ENCODE assay signal across 10 cellular contexts in genomic region chr14:103540816-103541493, GRCh38. TPM values are rescaled to one million over a fixed set of nuclear protein-coding genes. Genes with fewer than 3 reads are reported as not detected.
A peak's percentile ranks its signal among the peaks of the same experiment; 100 is the strongest.
DNase-seq lines count a peak whose midpoint lies in the region; ATAC-seq and TF ChIP-seq lines count a peak whose summit lies in the region.
"Had no signal": no experiment of that assay in that cellular context is flagged by ENCODE, and none has a peak within 500 bp of the region (broad histone marks: within the 10 kb centered on the region; RNA-seq: fewer than 3 reads in every experiment).

No MANE protein-coding gene starts in this region.

- ATAC-seq in memory B cell (ENCODE audit: low read depth), result peak; percentile 41
- ATAC-seq in stimulated activated naive CD8-positive, alpha-beta T cell treated with anti-CD3 and anti-CD28 coated beads, Interleukin-15, amount 100 ng/mL, for 72 hours, result no peak
- ATAC-seq: activated CD4-positive, CD25-positive, alpha-beta regulatory T cell treated with anti-CD3 and anti-CD28 coated beads, Interleukin-2, amount 50 U/mL, for 24 hours had no signal

- peaks cover 8% of the 10 kb centered on the region for H3K27me3 Mint-ChIP-seq in memory B cell
- H3K27me3 Mint-ChIP-seq in stimulated activated naive CD8-positive, alpha-beta T cell treated with anti-CD3 and anti-CD28 coated beads, Interleukin-15, amount 100 ng/mL, for 72 hours, result peaks cover 17% of the 10 kb centered on the region
- no peaks in the 10 kb centered on the region for H3K27me3 Mint-ChIP-seq in activated CD4-positive, alpha-beta T cell treated with anti-CD3 and anti-CD28 coated beads, Interleukin-2, amount 10 ng/mL, durations not matched to agents 7 days and 5 days

- no peak for DNase-seq in NT2/D1 (ENCODE audit: low read depth, low spot score)
- no peak for DNase-seq in colonic mucosa
- DNase-seq in memory B cell (ENCODE audit: low spot score in 2 of 2), result no peak
- peak in 4 of 49 donors; percentile 32 to 54 (median 37) for DNase-seq in substantia nigra (lab: John Stamatoyannopoulos, UW)
- no peak for DNase-seq in DMS53 treated with DMSO at 0.1 percent for 48 hours (lab: John Stamatoyannopoulos, UW; ENCODE audit: unreplicated experiment)
- DNase-seq in stimulated activated naive CD8-positive, alpha-beta T cell treated with anti-CD3 and anti-CD28 coated beads, Interleukin-15, amount 100 ng/mL, for 72 hours, result no peak
- DNase-seq in activated CD4-positive, alpha-beta T cell treated with anti-CD3 and anti-CD28 coated beads, Interleukin-2, amount 10 ng/mL, durations not matched to agents 7 days and 5 days, result no peak
- no peak for DNase-seq in COR-L47 (lab: John Stamatoyannopoulos, UW)
- DNase-seq: activated naive CD4-positive, alpha-beta T cell had no signal

- TF ChIP-seq CTCF in colonic mucosa (IDR thresholded peaks at IDR 0.05), result no peak

- peaks cover 3% of the 10 kb centered on the region for H3K4me1 Mint-ChIP-seq in memory B cell
- H3K4me1 Mint-ChIP-seq in stimulated activated naive CD8-positive, alpha-beta T cell treated with anti-CD3 and anti-CD28 coated beads, Interleukin-15, amount 100 ng/mL, for 72 hours, result no peaks in the 10 kb centered on the region
- no peaks in the 10 kb centered on the region for H3K4me1 Mint-ChIP-seq in activated CD4-positive, alpha-beta T cell treated with anti-CD3 and anti-CD28 coated beads, Interleukin-2, amount 10 ng/mL, durations not matched to agents 7 days and 5 days

- H3K4me3 ChIP-seq in NT2/D1 (ENCODE audit: insufficient read length, low read depth) (no peak overlapping the region), colonic mucosa (no peak overlapping the region)

- H3K9ac ChIP-seq in NT2/D1 (ENCODE audit: insufficient read length, low read depth) (peak overlapping the region; percentile 88), colonic mucosa (ENCODE audit: low read depth in 2 of 2, low read length in 2 of 2) (peak overlapping the region; percentile 8 to 48)

- H3K4me1 ChIP-seq in NT2/D1 (ENCODE audit: insufficient read depth, insufficient read length), result peaks cover 37% of the 10 kb centered on the region
- peaks cover 35% of the 10 kb centered on the region for H3K4me1 ChIP-seq in colonic mucosa

- no peak overlapping the region for H3K27ac Mint-ChIP-seq in memory B cell
- no peak overlapping the region for H3K27ac Mint-ChIP-seq in stimulated activated naive CD8-positive, alpha-beta T cell treated with anti-CD3 and anti-CD28 coated beads, Interleukin-15, amount 100 ng/mL, for 72 hours
- H3K27ac Mint-ChIP-seq in activated CD4-positive, alpha-beta T cell treated with anti-CD3 and anti-CD28 coated beads, Interleukin-2, amount 10 ng/mL, durations not matched to agents 7 days and 5 days, result no peak overlapping the region

- H3K9me3 ChIP-seq in NT2/D1 (ENCODE audit: insufficient read depth, low read length) (no peaks in the 10 kb centered on the region), colonic mucosa (no peaks in the 10 kb centered on the region)

- no peaks in the 10 kb centered on the region for H3K27me3 ChIP-seq in NT2/D1 (ENCODE audit: insufficient read depth, insufficient read length)
- no peaks in the 10 kb centered on the region for H3K27me3 ChIP-seq in colonic mucosa

- H3K36me3 ChIP-seq in NT2/D1 (ENCODE audit: insufficient read depth, insufficient read length, low read length) (peaks cover 9% of the 10 kb centered on the region), colonic mucosa (no peaks in the 10 kb centered on the region)

- H3K27ac ChIP-seq in colonic mucosa, result peak overlapping the region; percentile 59
- H3K27ac ChIP-seq in substantia nigra (ENCODE audit: low read depth, low read length, poor library complexity, severe bottlenecking), result peak overlapping the region; percentile 97

- no peaks in the 10 kb centered on the region for H3K9me3 Mint-ChIP-seq in memory B cell
- no peaks in the 10 kb centered on the region for H3K9me3 Mint-ChIP-seq in stimulated activated naive CD8-positive, alpha-beta T cell treated with anti-CD3 and anti-CD28 coated beads, Interleukin-15, amount 100 ng/mL, for 72 hours
- H3K9me3 Mint-ChIP-seq in activated CD4-positive, alpha-beta T cell treated with anti-CD3 and anti-CD28 coated beads, Interleukin-2, amount 10 ng/mL, durations not matched to agents 7 days and 5 days, result no peaks in the 10 kb centered on the region

- no peaks in the 10 kb centered on the region for H3K36me3 Mint-ChIP-seq in memory B cell
- no peaks in the 10 kb centered on the region for H3K36me3 Mint-ChIP-seq in activated CD4-positive, alpha-beta T cell treated with anti-CD3 and anti-CD28 coated beads, Interleukin-2, amount 10 ng/mL, durations not matched to agents 7 days and 5 days (ENCODE audit: low read depth)

- POLR2A ChIA-PET in activated CD4-positive, alpha-beta T cell treated with anti-CD3 and anti-CD28 coated beads, Interleukin-2, amount 10 ng/mL, durations not matched to agents 7 days and 5 days (lab: Charles Lee), result no interaction called here

- intact Hi-C loops in colonic mucosa (cut with DNase I), result no loop called here

- H3K4me3 Mint-ChIP-seq in memory B cell, result no peak overlapping the region
- H3K4me3 Mint-ChIP-seq in stimulated activated naive CD8-positive, alpha-beta T cell treated with anti-CD3 and anti-CD28 coated beads, Interleukin-15, amount 100 ng/mL, for 72 hours, result no peak overlapping the region
- no peak overlapping the region for H3K4me3 Mint-ChIP-seq in activated CD4-positive, alpha-beta T cell treated with anti-CD3 and anti-CD28 coated beads, Interleukin-2, amount 10 ng/mL, durations not matched to agents 7 days and 5 days

- CTCF ChIA-PET in activated CD4-positive, alpha-beta T cell treated with anti-CD3 and anti-CD28 coated beads, Interleukin-2, amount 10 ng/mL, durations not matched to agents 7 days and 5 days (lab: Charles Lee), result interaction anchor here (1.1 kb wide), 1 partner anchor 21 kb away, joined by 3 read pairs; no protein-coding TSS in a partner anchor

RNA-seq across cellular contexts. Expression of gene TRMT61A, which starts 12.0 kb away (rescaled TPM):
- total RNA-seq in colonic mucosa, result 10 to 100 TPM in 1 of 2 donors, 1 to 10 TPM in 1; 10.0 to 17.8 TPM
- 1 to 10 TPM; 7.0 to 8.8 TPM for total RNA-seq in activated CD4-positive, alpha-beta T cell treated with anti-CD3 and anti-CD28 coated beads, Interleukin-2, amount 10 ng/mL, durations not matched to agents 7 days and 5 days

RNA-seq across cellular contexts. Expression of gene CKB, which starts 18.3 kb away (rescaled TPM):
- total RNA-seq in colonic mucosa, result 1,000 to 10,000 TPM; 1,501 to 4,641 TPM
- under 1 TPM; 0.52 to 0.67 TPM for total RNA-seq in activated CD4-positive, alpha-beta T cell treated with anti-CD3 and anti-CD28 coated beads, Interleukin-2, amount 10 ng/mL, durations not matched to agents 7 days and 5 days

RNA-seq across cellular contexts. Expression of gene BAG5, which starts 21.5 kb away (rescaled TPM):
- 10 to 100 TPM; 26.8 to 29.7 TPM for total RNA-seq in colonic mucosa
- total RNA-seq in activated CD4-positive, alpha-beta T cell treated with anti-CD3 and anti-CD28 coated beads, Interleukin-2, amount 10 ng/mL, durations not matched to agents 7 days and 5 days, result 10 to 100 TPM; 29.8 to 30.5 TPM

RNA-seq across cellular contexts. Expression of gene COA8, which starts 21.8 kb away (rescaled TPM):
- 10 to 100 TPM; 37.1 to 41.5 TPM for total RNA-seq in colonic mucosa
- total RNA-seq in activated CD4-positive, alpha-beta T cell treated with anti-CD3 and anti-CD28 coated beads, Interleukin-2, amount 10 ng/mL, durations not matched to agents 7 days and 5 days, result 10 to 100 TPM; 24.7 to 24.9 TPM

Comparison
In these comparisons a context has a peak if more than half of its experiments do, and no peak if none do; other contexts are left out.
1. RNA of gene CKB, which starts 18.3 kb away (total RNA-seq): 1,501 to 4,641 TPM in colonic mucosa; 0.52 to 0.67 TPM in activated CD4-positive, alpha-beta T cell treated with anti-CD3 and anti-CD28 coated beads, Interleukin-2, amount 10 ng/mL, durations not matched to agents 7 days and 5 days; every median in the first group is over 100 times any median in the second.